8 cellular contexts compared by ENCODE assay signal in the genomic region with DNA sequence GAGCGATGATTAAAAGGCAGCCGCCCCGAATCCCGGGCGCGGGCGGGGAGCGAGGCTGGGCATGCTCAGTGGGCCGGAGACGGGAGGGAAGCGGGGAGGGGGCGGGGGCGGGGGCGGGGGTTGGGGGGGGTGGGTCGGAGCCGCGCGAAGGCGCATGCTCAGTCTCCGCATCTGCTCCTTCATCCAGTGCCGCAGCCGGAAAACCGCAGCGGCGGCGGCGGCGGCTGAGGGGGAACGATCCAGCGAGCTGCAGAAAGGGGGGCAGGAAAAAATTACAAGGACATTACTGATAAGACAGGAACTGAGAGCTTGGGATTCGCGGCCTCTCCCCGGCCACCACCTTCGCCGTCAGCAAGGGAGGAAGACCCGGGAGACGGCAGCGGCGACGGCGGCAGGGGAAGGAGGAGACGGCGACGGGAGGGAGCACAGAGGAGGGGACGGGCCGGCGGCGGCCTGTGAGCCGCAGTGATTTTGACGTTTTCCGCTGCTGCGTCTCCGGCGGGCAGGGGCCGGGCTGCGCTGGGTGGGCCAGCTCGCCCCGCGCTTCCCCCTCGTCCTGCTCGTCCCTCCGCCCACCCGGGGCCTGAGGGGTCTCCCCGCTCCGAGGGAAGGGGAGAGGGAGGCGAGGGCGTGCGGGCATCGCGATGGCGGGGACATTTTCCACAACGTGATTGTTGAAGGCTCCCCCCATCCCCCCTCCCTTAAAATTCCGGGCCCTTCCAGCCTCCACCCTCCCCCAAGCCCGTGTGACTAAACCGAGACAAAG. TPM values are rescaled to one million over a fixed set of nuclear protein-coding genes. Genes with fewer than 3 reads are reported as not detected.
DNase-seq lines count a peak whose midpoint lies in the region; ATAC-seq and TF ChIP-seq lines count a peak whose summit lies in the region.

A gene with protein sequence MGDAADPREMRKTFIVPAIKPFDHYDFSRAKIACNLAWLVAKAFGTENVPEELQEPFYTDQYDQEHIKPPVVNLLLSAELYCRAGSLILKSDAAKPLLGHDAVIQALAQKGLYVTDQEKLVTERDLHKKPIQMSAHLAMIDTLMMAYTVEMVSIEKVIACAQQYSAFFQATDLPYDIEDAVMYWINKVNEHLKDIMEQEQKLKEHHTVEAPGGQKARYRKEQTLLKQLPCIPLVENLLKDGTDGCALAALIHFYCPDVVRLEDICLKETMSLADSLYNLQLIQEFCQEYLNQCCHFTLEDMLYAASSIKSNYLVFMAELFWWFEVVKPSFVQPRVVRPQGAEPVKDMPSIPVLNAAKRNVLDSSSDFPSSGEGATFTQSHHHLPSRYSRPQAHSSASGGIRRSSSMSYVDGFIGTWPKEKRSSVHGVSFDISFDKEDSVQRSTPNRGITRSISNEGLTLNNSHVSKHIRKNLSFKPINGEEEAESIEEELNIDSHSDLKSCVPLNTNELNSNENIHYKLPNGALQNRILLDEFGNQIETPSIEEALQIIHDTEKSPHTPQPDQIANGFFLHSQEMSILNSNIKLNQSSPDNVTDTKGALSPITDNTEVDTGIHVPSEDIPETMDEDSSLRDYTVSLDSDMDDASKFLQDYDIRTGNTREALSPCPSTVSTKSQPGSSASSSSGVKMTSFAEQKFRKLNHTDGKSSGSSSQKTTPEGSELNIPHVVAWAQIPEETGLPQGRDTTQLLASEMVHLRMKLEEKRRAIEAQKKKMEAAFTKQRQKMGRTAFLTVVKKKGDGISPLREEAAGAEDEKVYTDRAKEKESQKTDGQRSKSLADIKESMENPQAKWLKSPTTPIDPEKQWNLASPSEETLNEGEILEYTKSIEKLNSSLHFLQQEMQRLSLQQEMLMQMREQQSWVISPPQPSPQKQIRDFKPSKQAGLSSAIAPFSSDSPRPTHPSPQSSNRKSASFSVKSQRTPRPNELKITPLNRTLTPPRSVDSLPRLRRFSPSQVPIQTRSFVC (N-terminal part only) (plus strand): TSS at position 161 of the 766 bp plus-strand sequence. CDS start 935 bp downstream, outside the sequence.

- no peaks in the 10 kb centered on the region for H3K36me3 ChIP-seq in H7 (replicated peaks; ENCODE audit: control insufficient read depth, insufficient read depth, low read length)
- H3K36me3 ChIP-seq in heart right ventricle = no peaks in the 10 kb centered on the region
- no peaks in the 10 kb centered on the region for H3K36me3 ChIP-seq in upper lobe of left lung

- TF ChIP-seq CTCF in heart right ventricle (IDR thresholded peaks at IDR 0.05) (no peak), upper lobe of left lung (IDR thresholded peaks at IDR 0.05) (no peak)

- peak; percentile 55 to 95 (median 70) for TF ChIP-seq POLR2A in upper lobe of left lung (IDR thresholded peaks at IDR 0.05)

- H3K27me3 ChIP-seq in H7 (ENCODE audit: control insufficient read depth, insufficient read depth, low read length) (no peaks in the 10 kb centered on the region), heart right ventricle (peaks cover 0 to 39% (median 0%) of the 10 kb centered on the region in 7 donors), upper lobe of left lung (peaks cover 0 to 10% (median 0%) of the 10 kb centered on the region in 4 donors)

- 0 to 1% methylated on average over 51 to 73 of the region's 75 CpGs for WGBS in heart right ventricle, 2 donors
- WGBS in upper lobe of left lung, 2 donors = 0 to 1% methylated on average over 26 to 45 of the region's 75 CpGs

- H3K4me1 ChIP-seq in heart right ventricle = peaks cover 5 to 47% (median 36%) of the 10 kb centered on the region in 9 donors
- H3K4me1 ChIP-seq in upper lobe of left lung = peaks cover 15 to 39% (median 23%) of the 10 kb centered on the region in 4 donors

- intact Hi-C loops in heart right ventricle (cut with DNase I) = loop anchor here in 9 of 10 donors (1.0 to 10.0 kb wide), 8 partner anchors 63 to 118 kb away; a partner anchor contains a TSS
- intact Hi-C loops in posterior vena cava (cut with DNase I) = loop anchor here in 1 of 2 donors (10.0 kb wide), 1 partner anchor 64 kb away; no protein-coding TSS in a partner anchor

- TF ChIP-seq EP300 in upper lobe of left lung (IDR thresholded peaks at IDR 0.05) = peak in 1 of 4 donors; percentile 1

- ATAC-seq in heart right ventricle (peak; percentile 91 to 97 (median 93)), upper lobe of left lung (ENCODE audit: low FRiP score in 2 of 2) (peak; percentile 94 to 95)

- H3K4me3 ChIP-seq in H7 (ENCODE audit: insufficient read depth, low read depth, low read length) (peak within 1 kb of the TSS; percentile 95), heart right ventricle (peak within 1 kb of the TSS; percentile 69 to 98 (median 90)), upper lobe of left lung (peak within 1 kb of the TSS; percentile 64 to 90 (median 80))

- H3K27ac ChIP-seq in heart right ventricle = peak within 1 kb of the TSS; percentile 97 to 100 (median 100)
- H3K27ac ChIP-seq in upper lobe of left lung = peak within 1 kb of the TSS; percentile 98 to 100 (median 100)

- H3K9me3 ChIP-seq in heart right ventricle (no peaks in the 10 kb centered on the region), upper lobe of left lung (no peaks in the 10 kb centered on the region)

- DNase-seq in EH (ENCODE audit: low read depth) (peak; percentile 94), H7 (peak; percentile 95), NCI-H1092 treated with DMSO at 0.1 percent for 48 hours (lab: John Stamatoyannopoulos, UW) (peak; percentile 96), T-helper 1 cell (peak; percentile 45 to 68 (median 59)), amniotic stem cell (lab: John Stamatoyannopoulos, UW) (peak; percentile 82), heart right ventricle (peak; percentile 91 to 92), posterior vena cava (ENCODE audit: low spot score) (peak; percentile 96), upper lobe of left lung (peak; percentile 83 to 95)

RNA-seq across cellular contexts. Expression of the gene that starts here (rescaled TPM):
- total RNA-seq in H7 (2014; rRNA removed; shearing (Covaris generic)) = 17.3 and 26.5 TPM in 2 replicates
- total RNA-seq in heart right ventricle (10 to 100 TPM; 36.4 to 47.1 (median 38.1) TPM), posterior vena cava (10 to 100 TPM; 31.9 to 48.6 TPM), upper lobe of left lung (10 to 100 TPM; 19.9 to 45.1 (median 28.0) TPM)
- 10 to 100 TPM in 1 of 2 donors, 1 to 10 TPM in 1; 7.0 to 11.3 TPM for polyA plus RNA-seq in heart right ventricle

Comparison
In these comparisons a context has a peak if more than half of its experiments do, and no peak if none do; other contexts are left out.
1. Peak in every context shown above with its lines: DNase-seq, ATAC-seq, H3K4me3 ChIP-seq and H3K27ac ChIP-seq.